In genomic region chr3:116265976-116266584, GRCh38 we compare ENCODE assay signal across 15 cellular contexts.
DNase-seq lines count a peak whose midpoint lies in the region; ATAC-seq and TF ChIP-seq lines count a peak whose summit lies in the region.
"Had no signal": no experiment of that assay in that cellular context is flagged by ENCODE, and none has a peak within 500 bp of the region (broad histone marks: within the 10 kb centered on the region; RNA-seq: fewer than 3 reads in every experiment).

No MANE protein-coding gene starts in this region.

- H3K4me2 ChIP-seq in neural progenitor cell = peak overlapping the region; percentile 51

- H4K20me1 ChIP-seq in neural progenitor cell (ENCODE audit: low read depth) = peaks cover 9% of the 10 kb centered on the region

- H3K27ac Mint-ChIP-seq in neural progenitor cell = no peak overlapping the region
- H3K27ac Mint-ChIP-seq: B cell; CD4-positive, CD25-positive, alpha-beta regulatory T cell; H9 had no signal

- H3K36me3 ChIP-seq in GM06990 (ENCODE audit: control insufficient read depth, insufficient read depth, low read length) (no peaks in the 10 kb centered on the region), WERI-Rb-1 (no peaks in the 10 kb centered on the region), neural progenitor cell (no peaks in the 10 kb centered on the region)

- H3K9ac ChIP-seq in neural progenitor cell = no peak overlapping the region

- no peaks in the 10 kb centered on the region for H3K9me3 ChIP-seq in WERI-Rb-1 (ENCODE audit: severe bottlenecking)
- no peaks in the 10 kb centered on the region for H3K9me3 ChIP-seq in neural progenitor cell (ENCODE audit: low read depth)
- H3K9me3 ChIP-seq: Caco-2 had no signal

- no peak for TF ChIP-seq CTCF in GM06990 (IDR thresholded peaks at IDR 0.05; ENCODE audit: insufficient read depth, low read length, poor library complexity, severe bottlenecking)
- no peak for TF ChIP-seq CTCF in WERI-Rb-1 (IDR thresholded peaks at IDR 0.05; ENCODE audit: low read depth, low read length)
- TF ChIP-seq CTCF in neural progenitor cell (IDR thresholded peaks at IDR 0.05) = no peak

- H3K4me1 ChIP-seq in neural progenitor cell = peaks cover 31% of the 10 kb centered on the region
- H3K4me1 ChIP-seq: Caco-2 had no signal

- no peak for ATAC-seq in HG03196 (IDR thresholded peaks at IDR 0.05; ENCODE audit: unreplicated experiment)
- ATAC-seq: K562 had no signal

- peaks cover 1% of the 10 kb centered on the region for H3K36me3 Mint-ChIP-seq in neural progenitor cell
- H3K36me3 Mint-ChIP-seq: CD4-positive, CD25-positive, alpha-beta regulatory T cell had no signal

- H3K79me2 ChIP-seq in neural progenitor cell (ENCODE audit: low read depth) = no peaks in the 10 kb centered on the region

- H3K4me3 ChIP-seq in GM06990 (replicated peaks; ENCODE audit: low read depth, low read length) = no peak overlapping the region
- no peak overlapping the region for H3K4me3 ChIP-seq in WERI-Rb-1 (ENCODE audit: low read depth, low read length)
- H3K4me3 ChIP-seq in neural progenitor cell = no peak overlapping the region
- H3K4me3 ChIP-seq: K562 had no signal

- DNase-seq in NCI-H446 treated with DMSO at 0.1 percent for 48 hours (lab: John Stamatoyannopoulos, UW) (peak; percentile 28), NCI-H446 (lab: John Stamatoyannopoulos, UW) (no peak), GM06990 (ENCODE audit: extremely low read depth, insufficient read length) (peak; percentile 5), WERI-Rb-1 (no peak), neural progenitor cell (ENCODE audit: low spot score) (no peak), GM19238 (ENCODE audit: insufficient read length, low spot score) (no peak)
- DNase-seq: C1 segment of cervical spinal cord; Caco-2; CD4-positive, CD25-positive, alpha-beta regulatory T cell; DMS79 treated with DMSO at 0.1 percent for 48 hours; H9; IMR-90 had no signal

- H2AFZ ChIP-seq in neural progenitor cell (replicated peaks) = no peak overlapping the region

- H3F3A ChIP-seq in neural progenitor cell (ENCODE audit: low read depth) = peaks cover 9% of the 10 kb centered on the region

- peaks cover 28% of the 10 kb centered on the region for H3K4me1 Mint-ChIP-seq in neural progenitor cell
- H3K4me1 Mint-ChIP-seq: B cell; CD4-positive, CD25-positive, alpha-beta regulatory T cell had no signal

- no peaks in the 10 kb centered on the region for H3K27me3 ChIP-seq in GM06990 (replicated peaks; ENCODE audit: control insufficient read depth, insufficient read depth, low read length)
- H3K27me3 ChIP-seq in WERI-Rb-1 (ENCODE audit: insufficient read depth, low read depth, severe bottlenecking) = no peaks in the 10 kb centered on the region
- H3K27me3 ChIP-seq in neural progenitor cell = no peaks in the 10 kb centered on the region

- H3K4me3 Mint-ChIP-seq in neural progenitor cell = no peak overlapping the region
- H3K4me3 Mint-ChIP-seq: B cell; CD4-positive, CD25-positive, alpha-beta regulatory T cell; H9 had no signal

- H3K27ac ChIP-seq in WERI-Rb-1 (peak overlapping the region; percentile 46), neural progenitor cell (no peak overlapping the region)

- H3K9me3 Mint-ChIP-seq in neural progenitor cell = no peaks in the 10 kb centered on the region
- H3K9me3 Mint-ChIP-seq: H9 had no signal

- H3K27me3 Mint-ChIP-seq in neural progenitor cell (ENCODE audit: insufficient read depth, low read depth) = no peaks in the 10 kb centered on the region
- H3K27me3 Mint-ChIP-seq: B cell; CD4-positive, CD25-positive, alpha-beta regulatory T cell had no signal

Comparison
In these comparisons a context has a peak if more than half of its experiments do, and no peak if none do; other contexts are left out.
1. DNase-seq: peak in NCI-H446 treated with DMSO at 0.1 percent for 48 hours (single experiment) and GM06990 (single experiment); none in NCI-H446 (0 of 2), WERI-Rb-1 (single experiment), neural progenitor cell (single experiment) and GM19238 (single experiment).